Comparison of ENCODE assay signal across 1 cellular context in genomic region chr22:23124611-23125511, GRCh38.
TF ChIP-seq lines count a peak whose summit lies in the region.

No MANE protein-coding gene starts in this region.

TF ChIP-seq in K562, 482 proteins besides CTCF, POLR2A, EP300 and RAD21 (continues in another document):
- no peak for TF ChIP-seq SRF (CRISPR knock-in tag; IDR thresholded peaks at IDR 0.05)
- 0 out of 2 replicates have a peak, but pooled peaks have one; percentile 82 for TF ChIP-seq ZC3H11A (IDR thresholded peaks at IDR 0.05; ENCODE audit: low read depth, low read length)
- TF ChIP-seq, protein P1, sequence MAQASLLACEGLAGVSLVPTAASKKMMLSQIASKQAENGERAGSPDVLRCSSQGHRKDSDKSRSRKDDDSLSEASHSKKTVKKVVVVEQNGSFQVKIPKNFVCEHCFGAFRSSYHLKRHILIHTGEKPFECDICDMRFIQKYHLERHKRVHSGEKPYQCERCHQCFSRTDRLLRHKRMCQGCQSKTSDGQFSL (CRISPR knock-in tag; IDR thresholded peaks at IDR 0.05): no peak
- TF ChIP-seq, protein P1 (tag; IDR thresholded peaks at IDR 0.05): no peak
- TF ChIP-seq L3MBTL2 (IDR thresholded peaks at IDR 0.05): no peak
- TF ChIP-seq, protein P2, sequence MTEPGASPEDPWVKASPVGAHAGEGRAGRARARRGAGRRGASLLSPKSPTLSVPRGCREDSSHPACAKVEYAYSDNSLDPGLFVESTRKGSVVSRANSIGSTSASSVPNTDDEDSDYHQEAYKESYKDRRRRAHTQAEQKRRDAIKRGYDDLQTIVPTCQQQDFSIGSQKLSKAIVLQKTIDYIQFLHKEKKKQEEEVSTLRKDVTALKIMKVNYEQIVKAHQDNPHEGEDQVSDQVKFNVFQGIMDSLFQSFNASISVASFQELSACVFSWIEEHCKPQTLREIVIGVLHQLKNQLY (CRISPR knock-in tag; conservative IDR thresholded peaks at IDR 0.05): peak in 1 of 2 experiments; percentile 87; a peak in 1 of 4 replicates
- TF ChIP-seq TCF15 (CRISPR knock-in tag; IDR thresholded peaks at IDR 0.05): no peak
- no peak for TF ChIP-seq PRMT5 (CRISPR knock-in tag; IDR thresholded peaks at IDR 0.05)
- TF ChIP-seq RBBP5 (IDR thresholded peaks at IDR 0.05; ENCODE audit: borderline replicate concordance, insufficient read depth, low read length, poor library complexity, severe bottlenecking): no peak
- TF ChIP-seq JUN (IDR thresholded peaks at IDR 0.05; ENCODE audit: borderline replicate concordance, low read depth, low read length): peak; percentile 28; the same call in 1 of the 2 replicates
- TF ChIP-seq JUN (CRISPR knock-in tag; IDR thresholded peaks at IDR 0.05; ENCODE audit: borderline replicate concordance): no peak
- TF ChIP-seq, protein P3, sequence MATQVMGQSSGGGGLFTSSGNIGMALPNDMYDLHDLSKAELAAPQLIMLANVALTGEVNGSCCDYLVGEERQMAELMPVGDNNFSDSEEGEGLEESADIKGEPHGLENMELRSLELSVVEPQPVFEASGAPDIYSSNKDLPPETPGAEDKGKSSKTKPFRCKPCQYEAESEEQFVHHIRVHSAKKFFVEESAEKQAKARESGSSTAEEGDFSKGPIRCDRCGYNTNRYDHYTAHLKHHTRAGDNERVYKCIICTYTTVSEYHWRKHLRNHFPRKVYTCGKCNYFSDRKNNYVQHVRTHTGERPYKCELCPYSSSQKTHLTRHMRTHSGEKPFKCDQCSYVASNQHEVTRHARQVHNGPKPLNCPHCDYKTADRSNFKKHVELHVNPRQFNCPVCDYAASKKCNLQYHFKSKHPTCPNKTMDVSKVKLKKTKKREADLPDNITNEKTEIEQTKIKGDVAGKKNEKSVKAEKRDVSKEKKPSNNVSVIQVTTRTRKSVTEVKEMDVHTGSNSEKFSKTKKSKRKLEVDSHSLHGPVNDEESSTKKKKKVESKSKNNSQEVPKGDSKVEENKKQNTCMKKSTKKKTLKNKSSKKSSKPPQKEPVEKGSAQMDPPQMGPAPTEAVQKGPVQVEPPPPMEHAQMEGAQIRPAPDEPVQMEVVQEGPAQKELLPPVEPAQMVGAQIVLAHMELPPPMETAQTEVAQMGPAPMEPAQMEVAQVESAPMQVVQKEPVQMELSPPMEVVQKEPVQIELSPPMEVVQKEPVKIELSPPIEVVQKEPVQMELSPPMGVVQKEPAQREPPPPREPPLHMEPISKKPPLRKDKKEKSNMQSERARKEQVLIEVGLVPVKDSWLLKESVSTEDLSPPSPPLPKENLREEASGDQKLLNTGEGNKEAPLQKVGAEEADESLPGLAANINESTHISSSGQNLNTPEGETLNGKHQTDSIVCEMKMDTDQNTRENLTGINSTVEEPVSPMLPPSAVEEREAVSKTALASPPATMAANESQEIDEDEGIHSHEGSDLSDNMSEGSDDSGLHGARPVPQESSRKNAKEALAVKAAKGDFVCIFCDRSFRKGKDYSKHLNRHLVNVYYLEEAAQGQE (CRISPR knock-in tag; IDR thresholded peaks at IDR 0.05; ENCODE audit: low read depth): no peak
- TF ChIP-seq, protein P4, sequence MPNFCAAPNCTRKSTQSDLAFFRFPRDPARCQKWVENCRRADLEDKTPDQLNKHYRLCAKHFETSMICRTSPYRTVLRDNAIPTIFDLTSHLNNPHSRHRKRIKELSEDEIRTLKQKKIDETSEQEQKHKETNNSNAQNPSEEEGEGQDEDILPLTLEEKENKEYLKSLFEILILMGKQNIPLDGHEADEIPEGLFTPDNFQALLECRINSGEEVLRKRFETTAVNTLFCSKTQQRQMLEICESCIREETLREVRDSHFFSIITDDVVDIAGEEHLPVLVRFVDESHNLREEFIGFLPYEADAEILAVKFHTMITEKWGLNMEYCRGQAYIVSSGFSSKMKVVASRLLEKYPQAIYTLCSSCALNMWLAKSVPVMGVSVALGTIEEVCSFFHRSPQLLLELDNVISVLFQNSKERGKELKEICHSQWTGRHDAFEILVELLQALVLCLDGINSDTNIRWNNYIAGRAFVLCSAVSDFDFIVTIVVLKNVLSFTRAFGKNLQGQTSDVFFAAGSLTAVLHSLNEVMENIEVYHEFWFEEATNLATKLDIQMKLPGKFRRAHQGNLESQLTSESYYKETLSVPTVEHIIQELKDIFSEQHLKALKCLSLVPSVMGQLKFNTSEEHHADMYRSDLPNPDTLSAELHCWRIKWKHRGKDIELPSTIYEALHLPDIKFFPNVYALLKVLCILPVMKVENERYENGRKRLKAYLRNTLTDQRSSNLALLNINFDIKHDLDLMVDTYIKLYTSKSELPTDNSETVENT (CRISPR knock-in tag; IDR thresholded peaks at IDR 0.05): no peak
- no peak for TF ChIP-seq FOS (IDR thresholded peaks at IDR 0.05; ENCODE audit: extremely low read depth, insufficient read length)
- 0 out of 2 replicates have a peak, but pooled peaks have one; percentile 17 for TF ChIP-seq HCFC1 (IDR thresholded peaks at IDR 0.05; ENCODE audit: low read depth, low read length)
- TF ChIP-seq, protein P5, sequence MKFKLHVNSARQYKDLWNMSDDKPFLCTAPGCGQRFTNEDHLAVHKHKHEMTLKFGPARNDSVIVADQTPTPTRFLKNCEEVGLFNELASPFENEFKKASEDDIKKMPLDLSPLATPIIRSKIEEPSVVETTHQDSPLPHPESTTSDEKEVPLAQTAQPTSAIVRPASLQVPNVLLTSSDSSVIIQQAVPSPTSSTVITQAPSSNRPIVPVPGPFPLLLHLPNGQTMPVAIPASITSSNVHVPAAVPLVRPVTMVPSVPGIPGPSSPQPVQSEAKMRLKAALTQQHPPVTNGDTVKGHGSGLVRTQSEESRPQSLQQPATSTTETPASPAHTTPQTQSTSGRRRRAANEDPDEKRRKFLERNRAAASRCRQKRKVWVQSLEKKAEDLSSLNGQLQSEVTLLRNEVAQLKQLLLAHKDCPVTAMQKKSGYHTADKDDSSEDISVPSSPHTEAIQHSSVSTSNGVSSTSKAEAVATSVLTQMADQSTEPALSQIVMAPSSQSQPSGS (CRISPR knock-in tag; IDR thresholded peaks at IDR 0.05): no peak
- no peak for TF ChIP-seq KLF6 (CRISPR knock-in tag; IDR thresholded peaks at IDR 0.05; ENCODE audit: borderline replicate concordance)
- no peak for TF ChIP-seq TCF7L2 (IDR thresholded peaks at IDR 0.05; ENCODE audit: low read depth, low read length)
- TF ChIP-seq ASH1L (IDR thresholded peaks at IDR 0.05; ENCODE audit: borderline replicate concordance, low read depth, partially characterized antibody): no peak
- no peak for TF ChIP-seq OTX1 (CRISPR knock-in tag; IDR thresholded peaks at IDR 0.05)
- no peak for TF ChIP-seq PHF20 (IDR thresholded peaks at IDR 0.05; ENCODE audit: partially characterized antibody)
- no peak for TF ChIP-seq ZBTB1 (CRISPR knock-in tag; IDR thresholded peaks at IDR 0.05; ENCODE audit: borderline replicate concordance, low read depth)
- no peak for TF ChIP-seq TSHZ1 (CRISPR knock-in tag; IDR thresholded peaks at IDR 0.05)
- no peak for TF ChIP-seq HMGN3 (IDR thresholded peaks at IDR 0.05; ENCODE audit: borderline replicate concordance, extremely low read depth, insufficient read length, low read depth, low read length)
- no peak for TF ChIP-seq PTTG1 (tag; IDR thresholded peaks at IDR 0.05; ENCODE audit: low read depth)
- TF ChIP-seq ZNF318 (IDR thresholded peaks at IDR 0.05; ENCODE audit: borderline replicate concordance in 1 of 2, low read depth in 1 of 2): no peak
- TF ChIP-seq ATF3 (IDR thresholded peaks at IDR 0.05): no peak
- peak; percentile 27; the same call in 1 of the 2 replicates for TF ChIP-seq ATF3 (CRISPR knock-in tag; conservative IDR thresholded peaks at IDR 0.05)
- TF ChIP-seq E2F1 (CRISPR knock-in tag; IDR thresholded peaks at IDR 0.05): peak; percentile 58; the same call in 1 of the 2 replicates
- TF ChIP-seq SLC30A9 (CRISPR knock-in tag; IDR thresholded peaks at IDR 0.05): no peak
- no peak for TF ChIP-seq ZNF212 (CRISPR knock-in tag; IDR thresholded peaks at IDR 0.05)
- no peak for TF ChIP-seq CBFA2T2 (conservative IDR thresholded peaks at IDR 0.05)
